Comparison of ENCODE assay signal across 12 cellular contexts in the genomic region with DNA sequence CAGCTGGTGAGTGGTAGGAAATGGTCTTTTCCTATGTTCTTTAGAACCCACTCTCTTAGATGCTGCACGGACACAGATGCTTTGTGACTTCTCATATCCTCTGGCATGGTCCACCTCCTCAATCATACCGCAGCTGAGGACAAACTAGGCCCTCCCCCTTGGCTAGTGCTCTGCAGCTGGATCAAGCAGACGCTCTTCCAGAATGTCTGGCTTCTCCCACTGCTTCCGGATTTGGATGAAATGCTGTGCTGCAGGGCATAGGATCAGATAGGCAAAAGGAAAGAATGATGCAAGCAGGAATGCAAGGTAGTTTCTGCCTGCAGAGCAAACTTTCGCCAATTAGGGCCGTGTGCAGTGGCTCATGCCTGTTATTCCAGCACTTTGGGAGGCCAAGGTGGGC.
DNase-seq lines count a peak whose midpoint lies in the region; ATAC-seq, FAIRE-seq and TF ChIP-seq lines count a peak whose summit lies in the region.
"Had no signal": no experiment of that assay in that cellular context is flagged by ENCODE, and none has a peak within 500 bp of the region (broad histone marks: within the 10 kb centered on the region; RNA-seq: fewer than 3 reads in every experiment).

No MANE protein-coding gene starts in this region.

- H3K9me3 ChIP-seq in astrocyte (ENCODE audit: insufficient read depth, low read depth, low read length) (no peaks in the 10 kb centered on the region), heart right ventricle (no peaks in the 10 kb centered on the region)

- no peaks in the 10 kb centered on the region for H3K9me3 Mint-ChIP-seq in astrocyte (ENCODE audit: unreplicated experiment)

- no peaks in the 10 kb centered on the region for H4K20me1 ChIP-seq in astrocyte (ENCODE audit: insufficient read depth, low read length)

- ATAC-seq in heart right ventricle (peak; percentile 77 to 89 (median 87)), HG02981 (IDR thresholded peaks at IDR 0.05; ENCODE audit: unreplicated experiment) (no peak), HG03025 (IDR thresholded peaks at IDR 0.05; ENCODE audit: low FRiP score, unreplicated experiment) (no peak), HG03095 (IDR thresholded peaks at IDR 0.05; ENCODE audit: unreplicated experiment) (no peak)

- H3K4me1 ChIP-seq in astrocyte (ENCODE audit: insufficient read depth, low read length) (peaks cover 22% of the 10 kb centered on the region), heart right ventricle (peaks cover 0 to 32% (median 9%) of the 10 kb centered on the region in 9 donors), rectal smooth muscle tissue (ENCODE audit: control insufficient read depth, insufficient read depth, low read length) (peaks cover 8% of the 10 kb centered on the region)

- H3K4me2 ChIP-seq in astrocyte (ENCODE audit: low read length): peak overlapping the region; percentile 17

- H3K36me3 ChIP-seq in astrocyte (ENCODE audit: insufficient read depth, low read length) (no peaks in the 10 kb centered on the region), heart right ventricle (no peaks in the 10 kb centered on the region), rectal smooth muscle tissue (ENCODE audit: control insufficient read depth, insufficient read depth, low read length) (no peaks in the 10 kb centered on the region)

- no peak overlapping the region for H3K9ac ChIP-seq in astrocyte (ENCODE audit: low read length)
- H3K9ac ChIP-seq in rectal smooth muscle tissue (ENCODE audit: low read length): no peak overlapping the region

- no peak overlapping the region for H3K4me3 Mint-ChIP-seq in astrocyte (ENCODE audit: unreplicated experiment)
- H3K4me3 Mint-ChIP-seq: activated naive CD8-positive, alpha-beta T cell had no signal

- DNase-seq in ELF-1 (ENCODE audit: low read depth, low spot score) (peak; percentile 92), astrocyte (ENCODE audit: low read depth) (peak; percentile 90), heart right ventricle (peak in 1 of 2 donors; percentile 68)
- DNase-seq in activated effector memory CD4-positive, alpha-beta T cell treated with Interleukin-2 at 50 U/mL for 16 hours: no peak
- DNase-seq: activated CD4-positive, CD25-positive, alpha-beta regulatory T cell treated with anti-CD3 and anti-CD28 coated beads, Interleukin-2, amount 50 U/mL, for 72 hours; erythroblast had no signal

- H3K27ac ChIP-seq in astrocyte (ENCODE audit: low read depth, low read length): no peak overlapping the region
- peak overlapping the region in 4 of 10 donors; percentile 1 to 51 (median 24) for H3K27ac ChIP-seq in heart right ventricle
- H3K27ac ChIP-seq in rectal smooth muscle tissue (ENCODE audit: low read depth, low read length): no peak overlapping the region

- intact Hi-C loops in heart right ventricle (cut with DNase I): loop anchor here in 1 of 10 donors (10.0 kb wide), 1 partner anchor 115 kb away; no protein-coding TSS in a partner anchor

- H3K27ac Mint-ChIP-seq in astrocyte (ENCODE audit: unreplicated experiment): no peak overlapping the region
- H3K27ac Mint-ChIP-seq: activated naive CD8-positive, alpha-beta T cell had no signal

- H3K79me2 ChIP-seq in astrocyte (ENCODE audit: insufficient read depth, low read length): no peaks in the 10 kb centered on the region

- H3K27me3 Mint-ChIP-seq in astrocyte (ENCODE audit: low read depth, unreplicated experiment): no peaks in the 10 kb centered on the region
- H3K27me3 Mint-ChIP-seq: activated naive CD8-positive, alpha-beta T cell had no signal

- no peaks in the 10 kb centered on the region for H3K36me3 Mint-ChIP-seq in astrocyte (ENCODE audit: low read depth, unreplicated experiment)
- H3K36me3 Mint-ChIP-seq: activated naive CD8-positive, alpha-beta T cell had no signal

- peak; percentile 20 for FAIRE-seq in astrocyte (lab: Jason Lieb, UNC)
- FAIRE-seq: D721Med had no signal

- WGBS in heart right ventricle, 2 donors: 32 to 41% methylated on average over 6 of the region's 6 CpGs

- H3K4me1 Mint-ChIP-seq in astrocyte (ENCODE audit: low read depth, unreplicated experiment): peaks cover 4% of the 10 kb centered on the region

- H3K27me3 ChIP-seq in astrocyte (ENCODE audit: insufficient read depth, low read length): no peaks in the 10 kb centered on the region
- H3K27me3 ChIP-seq in heart right ventricle: no peaks in the 10 kb centered on the region
- H3K27me3 ChIP-seq in rectal smooth muscle tissue (ENCODE audit: control insufficient read depth, insufficient read depth, low read length): no peaks in the 10 kb centered on the region

- no peak overlapping the region for H3K4me3 ChIP-seq in astrocyte (ENCODE audit: insufficient read depth, low read depth, low read length)
- no peak overlapping the region for H3K4me3 ChIP-seq in heart right ventricle
- H3K4me3 ChIP-seq in rectal smooth muscle tissue (ENCODE audit: low read length): peak overlapping the region; percentile 30

- no peak overlapping the region for H2AFZ ChIP-seq in astrocyte (ENCODE audit: low read depth, low read length)

- TF ChIP-seq CTCF in astrocyte (IDR thresholded peaks at IDR 0.05; ENCODE audit: insufficient read depth, low read depth, low read length) (no peak), heart right ventricle (IDR thresholded peaks at IDR 0.05) (no peak)

Comparison
In these comparisons a context has a peak if more than half of its experiments do, and no peak if none do; other contexts are left out.
1. ATAC-seq: peak in heart right ventricle (8 of 8); none in HG02981 (single experiment), HG03025 (single experiment) and HG03095 (single experiment).